ENCODE assay signal across 8 cellular contexts in genomic region chr14:103879570-103880333, GRCh38. TPM values are rescaled to one million over a fixed set of nuclear protein-coding genes. Genes with fewer than 3 reads are reported as not detected.
DNase-seq lines count a peak whose midpoint lies in the region; ATAC-seq and TF ChIP-seq lines count a peak whose summit lies in the region.

No MANE protein-coding gene starts in this region.

- no peak overlapping the region for H3K27ac Mint-ChIP-seq in Caco-2 (ENCODE audit: unreplicated experiment)

- CTCF ChIA-PET in Caco-2 (lab: Charles Lee) (interaction anchor here (0.6 to 1.4 kb wide), 3 partner anchors 27 to 198 kb away, joined by 4 to 7 read pairs (median 5); no protein-coding TSS in a partner anchor), Panc1 (lab: Charles Lee) (interaction anchor here (0.8 kb wide), 1 partner anchor 78 kb away, joined by 3 read pairs; no protein-coding TSS in a partner anchor)

- H3K9me3 ChIP-seq in Caco-2, result no peaks in the 10 kb centered on the region
- no peaks in the 10 kb centered on the region for H3K9me3 ChIP-seq in Panc1 (ENCODE audit: control insufficient read depth, insufficient read depth, low read depth, low read length)
- H3K9me3 ChIP-seq in esophagus muscularis mucosa, result no peaks in the 10 kb centered on the region

- TF ChIP-seq EP300 in esophagus muscularis mucosa (IDR thresholded peaks at IDR 0.05), result no peak

- H3K27ac ChIP-seq in Panc1 (ENCODE audit: low read length) (peak overlapping the region; percentile 39; the same call in 1 of the 2 replicates), esophagus muscularis mucosa (replicated peaks in 1 of 4) (peak overlapping the region; percentile 66 to 76 (median 66))

- no peaks in the 10 kb centered on the region for H3K27me3 ChIP-seq in Caco-2 (replicated peaks; ENCODE audit: control insufficient read depth, insufficient read depth, low read length)
- H3K27me3 ChIP-seq in Panc1 (ENCODE audit: control insufficient read depth, insufficient read depth, low read length), result no peaks in the 10 kb centered on the region
- H3K27me3 ChIP-seq in esophagus muscularis mucosa, result no peaks in the 10 kb centered on the region

- 36% methylated on average over 21 of the region's 34 CpGs for WGBS in esophagus muscularis mucosa

- H3K27me3 Mint-ChIP-seq in Caco-2 (ENCODE audit: insufficient read depth, unreplicated experiment), result no peaks in the 10 kb centered on the region

- peaks cover 20% of the 10 kb centered on the region for H3K4me1 ChIP-seq in Caco-2
- H3K4me1 ChIP-seq in Panc1 (ENCODE audit: control insufficient read depth, insufficient read depth, low read length), result peaks cover 12% of the 10 kb centered on the region
- H3K4me1 ChIP-seq in esophagus muscularis mucosa, result peaks cover 36 to 39% (median 37%) of the 10 kb centered on the region in 4 donors

- in situ Hi-C loops in Panc1 (cut with HindIII; ENCODE audit: low pct_unique_long_range_greater_than_20kb, low sequenced_read_pairs), result no loop called here

- no peaks in the 10 kb centered on the region for H3K36me3 Mint-ChIP-seq in Caco-2 (ENCODE audit: insufficient read depth, unreplicated experiment)

- DNase-seq in Caco-2 (peak; percentile 88 to 90), Panc1 (ENCODE audit: low read depth, low spot score) (no peak), esophagus muscularis mucosa (ENCODE audit: extremely low spot score) (no peak), renal cortical epithelial cell (ENCODE audit: low read depth) (peak; percentile 93), RKO (ENCODE audit: low spot score) (no peak), mesenteric fat pad (ENCODE audit: low spot score) (no peak)

- TF ChIP-seq CTCF in Caco-2 (IDR thresholded peaks at IDR 0.05; ENCODE audit: insufficient read depth in 1 of 2, low read depth in 1 of 2, low read length in 1 of 2, severe bottlenecking in 1 of 2, unreplicated experiment in 1 of 2), result no peak
- TF ChIP-seq CTCF in Panc1 (IDR thresholded peaks at IDR 0.05), result no peak
- TF ChIP-seq CTCF in esophagus muscularis mucosa (IDR thresholded peaks at IDR 0.05), result no peak

- no peak for TF ChIP-seq POLR2A in esophagus muscularis mucosa (IDR thresholded peaks at IDR 0.05; ENCODE audit: low read depth)

- intact Hi-C loops in Caco-2 (cut with micrococcal nuclease; ENCODE audit: unreplicated experiment), result loop anchor here (2.0 kb wide), 1 partner anchor 33 kb away; the partner anchor contains the start of gene PPP1R13B
- intact Hi-C loops in Panc1 (cut with micrococcal nuclease; ENCODE audit: unreplicated experiment), result no loop called here
- intact Hi-C loops in esophagus muscularis mucosa (cut with DNase I), result no loop called here

- H3K9me3 Mint-ChIP-seq in Caco-2 (ENCODE audit: unreplicated experiment), result no peaks in the 10 kb centered on the region

- H3K4me3 ChIP-seq in Caco-2 (ENCODE audit: low read depth, low read length), result 0 out of 2 replicates have a peak overlapping the region, but pooled peaks have one; percentile 16
- peak overlapping the region; percentile 15 to 45; a peak in 3 of 4 replicates for H3K4me3 ChIP-seq in Panc1 (ENCODE audit: low read depth in 2 of 2, low read length in 2 of 2)
- H3K4me3 ChIP-seq in esophagus muscularis mucosa, result peak overlapping the region; percentile 34 to 46 (median 41)

- peaks cover 7% of the 10 kb centered on the region for H3K4me1 Mint-ChIP-seq in Caco-2 (ENCODE audit: low read depth, unreplicated experiment)

- ATAC-seq in Panc1, result peak; percentile 81
- no peak for ATAC-seq in GM18873 (IDR thresholded peaks at IDR 0.05; ENCODE audit: low FRiP score, unreplicated experiment)
- ATAC-seq in HG03039 (IDR thresholded peaks at IDR 0.05; ENCODE audit: unreplicated experiment), result no peak

- H3K36me3 ChIP-seq in Caco-2 (ENCODE audit: control insufficient read depth, insufficient read depth, low read length) (no peaks in the 10 kb centered on the region), Panc1 (ENCODE audit: control insufficient read depth, insufficient read depth, low read length) (no peaks in the 10 kb centered on the region), esophagus muscularis mucosa (no peaks in the 10 kb centered on the region)

- peak overlapping the region; percentile 48 for H3K4me3 Mint-ChIP-seq in Caco-2 (ENCODE audit: unreplicated experiment)

- POLR2A ChIA-PET in Caco-2 (lab: Charles Lee) (interaction anchor here (0.5 to 0.6 kb wide), 2 partner anchors 54 to 68 kb away, joined by 3 to 4 read pairs; no protein-coding TSS in a partner anchor), Panc1 (lab: Charles Lee) (interaction anchor here (0.5 kb wide), 1 partner anchor 21 kb away, joined by 6 read pairs; no protein-coding TSS in a partner anchor)

- BruUV-seq in Caco-2 (replicated peaks; lab: Mats Ljungman, UMichigan) (no TSS peak), Panc1 (replicated peaks; lab: Mats Ljungman, UMichigan) (no TSS peak)

RNA-seq across cellular contexts. Expression of gene PPP1R13B, which starts 32.4 kb away (rescaled TPM):
- total RNA-seq in Caco-2 (2022) (15.8 and 16.7 TPM in 2 replicates), Panc1 (2021; ENCODE audit: unreplicated experiment) (19.0 TPM), esophagus muscularis mucosa (10 to 100 TPM; 19.9 to 25.2 (median 23.6) TPM), renal cortical epithelial cell (9.7 and 18.5 TPM in 2 replicates), mesenteric fat pad (26.2 TPM)
- polyA plus RNA-seq in Panc1 (2012; ENCODE audit: insufficient read length), result 14.1 TPM

RNA-seq across cellular contexts. Expression of gene TDRD9, which starts 48.5 kb away (rescaled TPM):
- total RNA-seq in Caco-2 (2022), result not detected in 2 replicates
- not detected for total RNA-seq in Panc1 (2021; ENCODE audit: unreplicated experiment)
- not detected for polyA plus RNA-seq in Panc1 (2012; ENCODE audit: insufficient read length)
- 1 to 10 TPM; 2.0 to 3.2 (median 2.6) TPM for total RNA-seq in esophagus muscularis mucosa
- 2.8 and 4.5 TPM in 2 replicates for total RNA-seq in renal cortical epithelial cell
- total RNA-seq in mesenteric fat pad, result 5.4 TPM

Comparison
In these comparisons a context has a peak if more than half of its experiments do, and no peak if none do; other contexts are left out.
1. DNase-seq: peak in Caco-2 (2 of 2) and renal cortical epithelial cell (single experiment); none in Panc1 (single experiment), esophagus muscularis mucosa (single experiment), RKO (single experiment) and mesenteric fat pad (single experiment).
2. Peak in every context shown above with its lines, with median percentiles within 50 percentile points of each other: H3K4me3 ChIP-seq.